19 cellular contexts compared by ENCODE assay signal in genomic region chr10:99828464-99828863, GRCh38. TPM values are rescaled to one million over a fixed set of nuclear protein-coding genes. Genes with fewer than 3 reads are reported as not detected.
DNase-seq lines count a peak whose midpoint lies in the region; ATAC-seq and TF ChIP-seq lines count a peak whose summit lies in the region.
"Had no signal": no experiment of that assay in that cellular context is flagged by ENCODE, and none has a peak within 500 bp of the region (broad histone marks: within the 10 kb centered on the region; RNA-seq: fewer than 3 reads in every experiment).

No MANE protein-coding gene starts in this region.

- 91% methylated on average over 2 of the region's 2 CpGs; no CpG with 5 or more reads in 1 of the 2 experiments for WGBS in endodermal cell (ENCODE audit: insufficient coverage in 1 of 2, insufficient read length in 1 of 2), 2 experiments

- peaks cover 4% of the 10 kb centered on the region in 2 donors for H3K9me3 Mint-ChIP-seq in activated T-cell treated with anti-CD3 and anti-CD28 coated beads, Interleukin-2, amount 50 U/mL, for 72 hours
- H3K9me3 Mint-ChIP-seq in stimulated activated effector memory CD8-positive, alpha-beta T cell treated with anti-CD3 and anti-CD28 coated beads, Interleukin-12 subunit alpha, Interleukin-12 subunit beta, amount 100 ng/mL, for 72 hours, result peaks cover 3% of the 10 kb centered on the region
- H3K9me3 Mint-ChIP-seq in endodermal cell, result peaks cover 6% of the 10 kb centered on the region

- H3K27ac Mint-ChIP-seq in activated T-cell treated with anti-CD3 and anti-CD28 coated beads, Interleukin-2, amount 50 U/mL, for 72 hours, result peak overlapping the region; percentile 16
- peak overlapping the region; percentile 50 for H3K27ac Mint-ChIP-seq in stimulated activated effector memory CD8-positive, alpha-beta T cell treated with anti-CD3 and anti-CD28 coated beads, Interleukin-12 subunit alpha, Interleukin-12 subunit beta, amount 100 ng/mL, for 72 hours
- no peak overlapping the region for H3K27ac Mint-ChIP-seq in endodermal cell

- H3K4me3 Mint-ChIP-seq in activated T-cell treated with anti-CD3 and anti-CD28 coated beads, Interleukin-2, amount 50 U/mL, for 72 hours, result no peak overlapping the region
- H3K4me3 Mint-ChIP-seq in stimulated activated effector memory CD8-positive, alpha-beta T cell treated with anti-CD3 and anti-CD28 coated beads, Interleukin-12 subunit alpha, Interleukin-12 subunit beta, amount 100 ng/mL, for 72 hours, result no peak overlapping the region
- H3K4me3 Mint-ChIP-seq in endodermal cell, result no peak overlapping the region

- H3K4me1 Mint-ChIP-seq in activated T-cell treated with anti-CD3 and anti-CD28 coated beads, Interleukin-2, amount 50 U/mL, for 72 hours (ENCODE audit: low read depth), result peaks cover 6% of the 10 kb centered on the region
- peaks cover 10% of the 10 kb centered on the region for H3K4me1 Mint-ChIP-seq in stimulated activated effector memory CD8-positive, alpha-beta T cell treated with anti-CD3 and anti-CD28 coated beads, Interleukin-12 subunit alpha, Interleukin-12 subunit beta, amount 100 ng/mL, for 72 hours
- H3K4me1 Mint-ChIP-seq in endodermal cell, result no peaks in the 10 kb centered on the region

- DNase-seq in activated T-cell treated with anti-CD3 and anti-CD28 coated beads, Interleukin-2, amount 50 U/mL, for 72 hours, result no peak
- DNase-seq in activated T-cell treated with anti-CD3 and anti-CD28 coated beads for 4 hours, result no peak
- peak; percentile 70 for DNase-seq in MV-4-11 (lab: John Stamatoyannopoulos, UW)
- DNase-seq in central memory CD4-positive, alpha-beta T cell, result peak; percentile 6
- no peak for DNase-seq in stimulated activated effector memory CD8-positive, alpha-beta T cell treated with anti-CD3 and anti-CD28 coated beads, Interleukin-12 subunit alpha, Interleukin-12 subunit beta, amount 100 ng/mL, for 72 hours (ENCODE audit: low spot score in 2 of 2)
- DNase-seq in activated CD4-positive, CD25-positive, alpha-beta regulatory T cell (lab: John Stamatoyannopoulos, UW), result no peak
- no peak for DNase-seq in endodermal cell
- DNase-seq: C1 segment of cervical spinal cord, DMS 273 treated with DMSO at 0.1 percent for 48 hours, GF-D8, GOT3, Karpas-422, NCI-H1417, NCI-H187 treated with DMSO at 0.1 percent for 48 hours, NCI-H2171, NCI-H82, Peyer's patch had no signal

- TF ChIP-seq CTCF in endodermal cell (conservative IDR thresholded peaks at IDR 0.05), result no peak

- peaks cover 4% of the 10 kb centered on the region for H3K27me3 ChIP-seq in endodermal cell (ENCODE audit: control insufficient read depth, insufficient read depth, low read length, poor library complexity, severe bottlenecking)
- H3K27me3 ChIP-seq: Peyer's patch had no signal

- peaks cover 3% of the 10 kb centered on the region in 2 donors for H3K36me3 Mint-ChIP-seq in activated T-cell treated with anti-CD3 and anti-CD28 coated beads, Interleukin-2, amount 50 U/mL, for 72 hours (ENCODE audit: insufficient read depth in 2 of 2)
- no peaks in the 10 kb centered on the region for H3K36me3 Mint-ChIP-seq in stimulated activated effector memory CD8-positive, alpha-beta T cell treated with anti-CD3 and anti-CD28 coated beads, Interleukin-12 subunit alpha, Interleukin-12 subunit beta, amount 100 ng/mL, for 72 hours
- no peaks in the 10 kb centered on the region for H3K36me3 Mint-ChIP-seq in endodermal cell (ENCODE audit: low read depth)

- no peaks in the 10 kb centered on the region for H3K36me3 ChIP-seq in endodermal cell (ENCODE audit: control insufficient read depth, insufficient read depth, low read length)

- H3K9me3 ChIP-seq in endodermal cell (ENCODE audit: control insufficient read depth, low read length), result peaks cover 13% of the 10 kb centered on the region
- H3K9me3 ChIP-seq: Peyer's patch had no signal

- no peak for ATAC-seq in activated T-cell treated with anti-CD3 and anti-CD28 coated beads, Interleukin-2, amount 50 U/mL, for 72 hours (replicated peaks in 1 of 2)
- ATAC-seq in stimulated activated effector memory CD8-positive, alpha-beta T cell treated with anti-CD3 and anti-CD28 coated beads, Interleukin-12 subunit alpha, Interleukin-12 subunit beta, amount 100 ng/mL, for 72 hours, result peak; percentile 58
- ATAC-seq in HG02970 (IDR thresholded peaks at IDR 0.05; ENCODE audit: low FRiP score, unreplicated experiment), result no peak
- ATAC-seq: Right ventricle myocardium inferior had no signal

- no peak overlapping the region for H3K9ac ChIP-seq in endodermal cell (ENCODE audit: extremely low read depth, low read length, poor library complexity, severe bottlenecking)

- no peak overlapping the region for H3K27ac ChIP-seq in endodermal cell (ENCODE audit: low read depth, low read length)
- H3K27ac ChIP-seq: Peyer's patch had no signal

- no peaks in the 10 kb centered on the region for H3K4me1 ChIP-seq in endodermal cell (ENCODE audit: control insufficient read depth, insufficient read depth, low read length)
- H3K4me1 ChIP-seq: Peyer's patch had no signal

- H3K27me3 Mint-ChIP-seq in activated T-cell treated with anti-CD3 and anti-CD28 coated beads, Interleukin-2, amount 50 U/mL, for 72 hours (ENCODE audit: low read depth), result no peaks in the 10 kb centered on the region
- H3K27me3 Mint-ChIP-seq in endodermal cell (ENCODE audit: insufficient read depth), result peaks cover 7% of the 10 kb centered on the region

- H3K4me3 ChIP-seq in endodermal cell (ENCODE audit: low read length), result no peak overlapping the region
- H3K4me3 ChIP-seq: Peyer's patch had no signal

RNA-seq across cellular contexts. Expression of gene ABCC2, which starts 46.0 kb away (rescaled TPM):
- total RNA-seq in activated T-cell treated with anti-CD3 and anti-CD28 coated beads, Interleukin-2, amount 50 U/mL, for 72 hours, result 1 to 10 TPM; 1.3 to 1.5 TPM
- total RNA-seq in endodermal cell, result under 1 TPM; 0.22 to 0.40 TPM
- polyA plus RNA-seq in endodermal cell (2013, experiment 1 of 2), result 2.4 TPM
- polyA plus RNA-seq in endodermal cell (2013, experiment 2 of 2), result 1.4 TPM

Comparison
In these comparisons a context has a peak if more than half of its experiments do, and no peak if none do; other contexts are left out.
1. DNase-seq: peak in MV-4-11 (single experiment) and central memory CD4-positive, alpha-beta T cell (single experiment); none in activated T-cell treated with anti-CD3 and anti-CD28 coated beads, Interleukin-2, amount 50 U/mL, for 72 hours (0 of 2), activated T-cell treated with anti-CD3 and anti-CD28 coated beads for 4 hours (single experiment), stimulated activated effector memory CD8-positive, alpha-beta T cell treated with anti-CD3 and anti-CD28 coated beads, Interleukin-12 subunit alpha, Interleukin-12 subunit beta, amount 100 ng/mL, for 72 hours (0 of 2), activated CD4-positive, CD25-positive, alpha-beta regulatory T cell (0 of 4) and endodermal cell (single experiment).